11 cellular contexts compared by ENCODE assay signal in genomic region chr2:58834404-58834803, GRCh38.
DNase-seq lines count a peak whose midpoint lies in the region; FAIRE-seq and TF ChIP-seq lines count a peak whose summit lies in the region.
"Had no signal": no experiment of that assay in that cellular context is flagged by ENCODE, and none has a peak within 500 bp of the region (broad histone marks: within the 10 kb centered on the region; RNA-seq: fewer than 3 reads in every experiment).

No MANE protein-coding gene starts in this region.

- H3K27ac ChIP-seq in suprapubic skin: no peak overlapping the region
- H3K27ac ChIP-seq: BLaER1 had no signal

- no peak for TF ChIP-seq EP300 in suprapubic skin (IDR thresholded peaks at IDR 0.05)

- H3K9me3 ChIP-seq in suprapubic skin: no peaks in the 10 kb centered on the region
- H3K9me3 ChIP-seq: BLaER1 had no signal

- no peaks in the 10 kb centered on the region for H3K4me1 ChIP-seq in suprapubic skin
- H3K4me1 ChIP-seq: BLaER1 had no signal

- WGBS in suprapubic skin: 10% methylated on average over 3 of the region's 3 CpGs

- DNase-seq in activated CD4-positive, alpha-beta T cell treated with anti-CD3 and anti-CD28 coated beads for 48 hours: peak; percentile 2
- DNase-seq in activated CD4-positive, alpha-beta T cell treated with anti-CD3 and anti-CD28 coated beads for 1 hour: no peak
- DNase-seq in NB4 (ENCODE audit: low read depth): peak; percentile 30
- DNase-seq in epithelial cell of esophagus (ENCODE audit: low read depth): peak; percentile 59
- DNase-seq in retinal pigment epithelial cell (ENCODE audit: low read depth): peak; percentile 2
- no peak for DNase-seq in frontal cortex (ENCODE audit: low spot score in 2 of 2)
- no peak for DNase-seq in suprapubic skin (ENCODE audit: low spot score in 2 of 2)
- no peak for DNase-seq in NCI-H2081 (lab: John Stamatoyannopoulos, UW)
- DNase-seq: effector CD8-positive, alpha-beta T cell; naive thymus-derived CD4-positive, alpha-beta T cell had no signal

- no peak for TF ChIP-seq CTCF in NB4 (IDR thresholded peaks at IDR 0.05; ENCODE audit: low read depth, low read length)
- TF ChIP-seq CTCF in epithelial cell of esophagus (IDR thresholded peaks at IDR 0.05; ENCODE audit: insufficient read depth, low read depth, low read length, missing control alignments): no peak
- no peak for TF ChIP-seq CTCF in retinal pigment epithelial cell (conservative IDR thresholded peaks at IDR 0.05; ENCODE audit: low read depth, low read length)
- TF ChIP-seq CTCF in suprapubic skin (IDR thresholded peaks at IDR 0.05): no peak

- no peaks in the 10 kb centered on the region for H3K36me3 ChIP-seq in suprapubic skin
- H3K36me3 ChIP-seq: BLaER1 had no signal

- FAIRE-seq in frontal cortex (lab: Jason Lieb, UNC): no peak

- no peaks in the 10 kb centered on the region for H3K27me3 ChIP-seq in suprapubic skin
- H3K27me3 ChIP-seq: BLaER1 had no signal

- TF ChIP-seq POLR2A in NB4 (IDR thresholded peaks at IDR 0.05; ENCODE audit: extremely low read depth, insufficient read length) (no peak), suprapubic skin (IDR thresholded peaks at IDR 0.05) (no peak)

- H3K4me3 ChIP-seq in NB4 (ENCODE audit: low read depth, low read length): no peak overlapping the region
- H3K4me3 ChIP-seq in epithelial cell of esophagus (ENCODE audit: low read length): no peak overlapping the region
- H3K4me3 ChIP-seq in retinal pigment epithelial cell (ENCODE audit: low read length): no peak overlapping the region
- no peak overlapping the region for H3K4me3 ChIP-seq in suprapubic skin
- H3K4me3 ChIP-seq: BLaER1 had no signal

Comparison
In these comparisons a context has a peak if more than half of its experiments do, and no peak if none do; other contexts are left out.
1. DNase-seq: peak in activated CD4-positive, alpha-beta T cell treated with anti-CD3 and anti-CD28 coated beads for 48 hours (single experiment), NB4 (single experiment), epithelial cell of esophagus (single experiment) and retinal pigment epithelial cell (single experiment); none in activated CD4-positive, alpha-beta T cell treated with anti-CD3 and anti-CD28 coated beads for 1 hour (single experiment), frontal cortex (0 of 2), suprapubic skin (0 of 2) and NCI-H2081 (0 of 2).